Comparison of ENCODE assay signal across 9 cellular contexts in genomic region chr11:59107721-59108120, GRCh38. TPM values are rescaled to one million over a fixed set of nuclear protein-coding genes. Genes with fewer than 3 reads are reported as not detected.
DNase-seq lines count a peak whose midpoint lies in the region; ATAC-seq and TF ChIP-seq lines count a peak whose summit lies in the region.
"Not testable (repeated sequence)": the region's sequence is repeated elsewhere in the genome, so short reads cannot be mapped to it uniquely, and the experiment has no call there.
"Had no signal": no experiment of that assay in that cellular context is flagged by ENCODE, and none has a peak within 500 bp of the region (broad histone marks: within the 10 kb centered on the region; RNA-seq: fewer than 3 reads in every experiment).

No MANE protein-coding gene starts in this region.

- peaks cover 28% of the 10 kb centered on the region for H3F3A ChIP-seq in SU-DHL-6 (ENCODE audit: insufficient read depth)

- H3K27ac ChIP-seq in KOPT-K1 (ENCODE audit: low read depth, low read length, poor library complexity, severe bottlenecking), result peak overlapping the region; percentile 54
- peak overlapping the region; percentile 86 for H3K27ac ChIP-seq in SU-DHL-6 (ENCODE audit: low read depth, low read length)
- H3K27ac ChIP-seq in osteoblast (ENCODE audit: low read depth, low read length), result not testable (repeated sequence)

- not testable (repeated sequence) for H3K4me1 ChIP-seq in osteoblast (ENCODE audit: insufficient read depth, low read length)

- not testable (repeated sequence) for DNase-seq in AG09309 (ENCODE audit: low read depth); glutamatergic neuron; osteoblast (ENCODE audit: insufficient read length, low spot score, missing footprints)
- peak; percentile 33 for DNase-seq in activated naive CD8-positive, alpha-beta T cell treated with anti-CD3 and anti-CD28 coated beads, Interleukin-2, amount 10 ng/mL, durations not matched to agents 7 days and 5 days

- H3K27ac Mint-ChIP-seq in activated naive CD8-positive, alpha-beta T cell treated with anti-CD3 and anti-CD28 coated beads, Interleukin-2, amount 10 ng/mL, durations not matched to agents 7 days and 5 days, result peak overlapping the region; percentile 68
- H3K27ac Mint-ChIP-seq in glutamatergic neuron (ENCODE audit: unreplicated experiment), result not testable (repeated sequence)

- peak overlapping the region; percentile 57 for H3K4me3 ChIP-seq in AG09309 (ENCODE audit: control insufficient read depth, low read depth, low read length)
- peak overlapping the region; percentile 81 for H3K4me3 ChIP-seq in SU-DHL-6 (ENCODE audit: insufficient read depth, low read length, poor library complexity, severe bottlenecking)
- peak overlapping the region; percentile 74 for H3K4me3 ChIP-seq in osteoblast (ENCODE audit: insufficient read depth, low read length)

- H3K4me2 ChIP-seq in SU-DHL-6 (ENCODE audit: low read depth, low read length, poor library complexity, severe bottlenecking) (peak overlapping the region; percentile 92), osteoblast (ENCODE audit: insufficient read depth, low read length) (peak overlapping the region; percentile 93)

- peaks cover 71% of the 10 kb centered on the region for H3K79me2 ChIP-seq in SU-DHL-6 (ENCODE audit: insufficient read depth, low read length)
- not testable (repeated sequence) for H3K79me2 ChIP-seq in osteoblast (ENCODE audit: insufficient read depth, low read length)

- peaks cover 31% of the 10 kb centered on the region for H3K36me3 ChIP-seq in KOPT-K1 (ENCODE audit: insufficient read depth, low read length)
- peaks cover 47% of the 10 kb centered on the region for H3K36me3 ChIP-seq in SU-DHL-6 (ENCODE audit: low read length)
- H3K36me3 ChIP-seq in osteoblast (ENCODE audit: insufficient read depth, low read length), result not testable (repeated sequence)

- not testable (repeated sequence) for H3K9me3 ChIP-seq in KOPT-K1 (ENCODE audit: insufficient read depth, low read length, poor library complexity, severe bottlenecking); osteoblast (ENCODE audit: low read depth, low read length)
- H3K9me3 ChIP-seq in SU-DHL-6 (ENCODE audit: insufficient read depth, low read length), result peaks cover 24% of the 10 kb centered on the region; the same call in 1 of the 2 replicates

- H2AFZ ChIP-seq in SU-DHL-6 (ENCODE audit: low read depth, low read length, severe bottlenecking), result not testable (repeated sequence)
- peak overlapping the region; percentile 89 for H2AFZ ChIP-seq in osteoblast (ENCODE audit: low read length)

- H4K20me1 ChIP-seq in SU-DHL-6 (ENCODE audit: low read depth, low read length); osteoblast (ENCODE audit: insufficient read depth, low read length): not testable (repeated sequence)

- TF ChIP-seq CTCF in AG09309 (IDR thresholded peaks at IDR 0.05; ENCODE audit: control insufficient read depth, insufficient read depth, low read depth, low read length, missing control alignments); SU-DHL-6 (IDR thresholded peaks at IDR 0.05; ENCODE audit: insufficient read depth, low read length, poor library complexity, severe bottlenecking); glutamatergic neuron (IDR thresholded peaks at IDR 0.05; ENCODE audit: partially characterized antibody, unreplicated experiment); osteoblast (IDR thresholded peaks at IDR 0.05; ENCODE audit: extremely low read depth, low read depth, low read length): not testable (repeated sequence)

- not testable (repeated sequence) for H3K27me3 ChIP-seq in SU-DHL-6 (ENCODE audit: low read length); osteoblast (ENCODE audit: insufficient read depth, low read length)

- not testable (repeated sequence) for H3K9me2 ChIP-seq in SU-DHL-6 (replicated peaks; ENCODE audit: insufficient read depth, low read length)

- peaks cover 52% of the 10 kb centered on the region for H3K4me1 Mint-ChIP-seq in activated naive CD8-positive, alpha-beta T cell treated with anti-CD3 and anti-CD28 coated beads, Interleukin-2, amount 10 ng/mL, durations not matched to agents 7 days and 5 days
- H3K4me1 Mint-ChIP-seq in glutamatergic neuron (ENCODE audit: low read depth, unreplicated experiment), result not testable (repeated sequence)

- peak overlapping the region; percentile 87 for H3K4me3 Mint-ChIP-seq in activated naive CD8-positive, alpha-beta T cell treated with anti-CD3 and anti-CD28 coated beads, Interleukin-2, amount 10 ng/mL, durations not matched to agents 7 days and 5 days
- peak overlapping the region; percentile 92 for H3K4me3 Mint-ChIP-seq in glutamatergic neuron (ENCODE audit: unreplicated experiment)

- peak overlapping the region; percentile 89 for H3K9ac ChIP-seq in SU-DHL-6 (ENCODE audit: low read length)

- H3K9me3 Mint-ChIP-seq in activated naive CD8-positive, alpha-beta T cell treated with anti-CD3 and anti-CD28 coated beads, Interleukin-2, amount 10 ng/mL, durations not matched to agents 7 days and 5 days; glutamatergic neuron (ENCODE audit: unreplicated experiment): not testable (repeated sequence)

- H3K36me3 Mint-ChIP-seq in activated naive CD8-positive, alpha-beta T cell treated with anti-CD3 and anti-CD28 coated beads, Interleukin-2, amount 10 ng/mL, durations not matched to agents 7 days and 5 days, result peaks cover 37% of the 10 kb centered on the region
- not testable (repeated sequence) for H3K36me3 Mint-ChIP-seq in glutamatergic neuron (ENCODE audit: unreplicated experiment)

- POLR2A ChIA-PET in activated naive CD8-positive, alpha-beta T cell treated with anti-CD3 and anti-CD28 coated beads, Interleukin-2, amount 10 ng/mL, durations not matched to agents 7 days and 5 days (lab: Charles Lee), result interaction anchor here (0.6 to 3.2 kb wide), 7 partner anchors 13 to 530 kb away, joined by 3 to 49 read pairs (median 4); partner anchors contain the start of genes FAM111A, LPXN and ZFP91

- not testable (repeated sequence) for H3K27me3 Mint-ChIP-seq in activated naive CD8-positive, alpha-beta T cell treated with anti-CD3 and anti-CD28 coated beads, Interleukin-2, amount 10 ng/mL, durations not matched to agents 7 days and 5 days; glutamatergic neuron (ENCODE audit: unreplicated experiment)

- ATAC-seq in GM18909 (IDR thresholded peaks at IDR 0.05; ENCODE audit: poor library complexity, unreplicated experiment) (peak; percentile 39), HG02642 (IDR thresholded peaks at IDR 0.05; ENCODE audit: poor library complexity, unreplicated experiment) (peak; percentile 30)
- ATAC-seq in activated naive CD8-positive, alpha-beta T cell treated with anti-CD3 and anti-CD28 coated beads, Interleukin-2, amount 10 ng/mL, durations not matched to agents 7 days and 5 days (ENCODE audit: low read depth), result not testable (repeated sequence)

RNA-seq across cellular contexts. Expression of gene FAM111B, which starts 0.7 kb away (rescaled TPM):
- total RNA-seq in activated naive CD8-positive, alpha-beta T cell treated with anti-CD3 and anti-CD28 coated beads, Interleukin-2, amount 10 ng/mL, durations not matched to agents 7 days and 5 days, result 10 to 100 TPM; 43.8 to 45.1 TPM
- 6.4 TPM for total RNA-seq in glutamatergic neuron (ENCODE audit: unreplicated experiment)
- total RNA-seq in osteoblast, result 0.72 and 1.8 TPM in 2 replicates

RNA-seq across cellular contexts. Expression of gene GLYATL1B, which starts 21.6 kb away (rescaled TPM):
- total RNA-seq in activated naive CD8-positive, alpha-beta T cell treated with anti-CD3 and anti-CD28 coated beads, Interleukin-2, amount 10 ng/mL, durations not matched to agents 7 days and 5 days, result not detected
- not detected for total RNA-seq in glutamatergic neuron (ENCODE audit: unreplicated experiment)
- total RNA-seq in osteoblast, result not detected in 2 replicates
- total RNA-seq: myocyte had no signal

RNA-seq across cellular contexts. Expression of gene FAM111A, which starts 34.9 kb away (rescaled TPM):
- total RNA-seq in activated naive CD8-positive, alpha-beta T cell treated with anti-CD3 and anti-CD28 coated beads, Interleukin-2, amount 10 ng/mL, durations not matched to agents 7 days and 5 days, result 100 to 1,000 TPM; 147 to 153 TPM
- total RNA-seq in glutamatergic neuron (ENCODE audit: unreplicated experiment) (3.1 TPM), osteoblast (40.5 and 48.6 TPM in 2 replicates)

Comparison
In these comparisons a context has a peak if more than half of its experiments do, and no peak if none do; other contexts are left out.
1. RNA of gene FAM111A, which starts 34.9 kb away (total RNA-seq): 147 to 153 TPM in activated naive CD8-positive, alpha-beta T cell treated with anti-CD3 and anti-CD28 coated beads, Interleukin-2, amount 10 ng/mL, durations not matched to agents 7 days and 5 days and 40.5 to 48.6 TPM in osteoblast; 3.1 TPM in glutamatergic neuron (single experiment); every median in the first group is over 10 times any median in the second.
2. Peak in every context shown above with its lines, with median percentiles within 50 percentile points of each other: H3K4me3 ChIP-seq.